Comparison of ENCODE assay signal across 20 cellular contexts in genomic region chr4:150491132-150492049, GRCh38.
"Had no signal": no experiment of that assay in that cellular context is flagged by ENCODE, and none has a peak within 500 bp of the region (broad histone marks: within the 10 kb centered on the region; RNA-seq: fewer than 3 reads in every experiment).

No MANE protein-coding gene starts in this region.

- H3K4me1 Mint-ChIP-seq: activated naive CD4-positive, alpha-beta T cell treated with anti-CD3 and anti-CD28 coated beads, Interleukin-2, amount 10 ng/mL, durations not matched to agents 7 days and 5 days; activated naive CD8-positive, alpha-beta T cell treated with anti-CD3 and anti-CD28 coated beads, Interleukin-2, amount 50 U/mL, for 24 hours; neural crest cell had no signal

- H3K27ac ChIP-seq: dorsolateral prefrontal cortex, foreskin keratinocyte, left ventricle myocardium inferior, spleen had no signal

- H3K4me3 ChIP-seq: dorsolateral prefrontal cortex, left ventricle myocardium inferior, sigmoid colon, spleen had no signal

- H3K36me3 ChIP-seq: left ventricle myocardium inferior had no signal

- H3K36me3 Mint-ChIP-seq: brain, WTC11 had no signal

- H3K27me3 ChIP-seq: dorsolateral prefrontal cortex, foreskin keratinocyte, sigmoid colon, spleen had no signal

- ATAC-seq: activated naive CD8-positive, alpha-beta T cell treated with anti-CD3 and anti-CD28 coated beads, Interleukin-2, amount 50 U/mL, for 24 hours; foreskin keratinocyte; WTC11 had no signal

- H3K9me3 ChIP-seq: left ventricle myocardium inferior, sigmoid colon, spleen had no signal

- H3K9me3 Mint-ChIP-seq: activated CD4-positive, alpha-beta memory T cell treated with anti-CD3 and anti-CD28 coated beads, Interleukin-2, amount 10 ng/mL, durations not matched to agents 7 days and 5 days; activated naive CD4-positive, alpha-beta T cell treated with anti-CD3 and anti-CD28 coated beads, Interleukin-2, amount 10 ng/mL, durations not matched to agents 7 days and 5 days; activated naive CD8-positive, alpha-beta T cell treated with anti-CD3 and anti-CD28 coated beads, Interleukin-2, amount 50 U/mL, for 24 hours; brain; neural crest cell; T-helper 2 cell treated with Interferon-gamma antibody and Interleukin-4, amounts not matched to agents 5 μg/mL and 100 μg/mL, for 36 hours; WTC11 had no signal

- H3K4me1 ChIP-seq: left ventricle myocardium inferior, spleen had no signal

- H3K27ac Mint-ChIP-seq: activated CD4-positive, alpha-beta memory T cell treated with anti-CD3 and anti-CD28 coated beads, Interleukin-2, amount 10 ng/mL, durations not matched to agents 7 days and 5 days; activated naive CD4-positive, alpha-beta T cell treated with anti-CD3 and anti-CD28 coated beads, Interleukin-2, amount 10 ng/mL, durations not matched to agents 7 days and 5 days; activated naive CD8-positive, alpha-beta T cell treated with anti-CD3 and anti-CD28 coated beads, Interleukin-2, amount 50 U/mL, for 24 hours; T-helper 2 cell treated with Interferon-gamma antibody and Interleukin-4, amounts not matched to agents 5 μg/mL and 100 μg/mL, for 36 hours; WTC11 had no signal

- DNase-seq: activated CD4-positive, alpha-beta memory T cell treated with anti-CD3 and anti-CD28 coated beads, Interleukin-2, amount 10 ng/mL, durations not matched to agents 7 days and 5 days; activated CD4-positive, alpha-beta T cell treated with anti-CD3 and anti-CD28 coated beads for 4 hours; activated effector memory CD4-positive, alpha-beta T cell treated with Interleukin-2 at 50 U/mL for 16 hours; activated naive CD4-positive, alpha-beta T cell treated with anti-CD3 and anti-CD28 coated beads, Interleukin-2, amount 10 ng/mL, durations not matched to agents 7 days and 5 days; activated naive CD8-positive, alpha-beta T cell treated with anti-CD3 and anti-CD28 coated beads, Interleukin-2, amount 50 U/mL, for 24 hours; activated T-cell treated with anti-CD3 and anti-CD28 coated beads, Interleukin-2, amount 50 U/mL, for 1 hour; anterior cingulate cortex; caudate nucleus; dorsolateral prefrontal cortex; foreskin keratinocyte; head of caudate nucleus; kidney glomerular epithelial cell; left ventricle myocardium inferior; sigmoid colon; spleen; stimulated activated naive CD4-positive, alpha-beta T cell had no signal

- H3K27me3 Mint-ChIP-seq: activated CD4-positive, alpha-beta memory T cell treated with anti-CD3 and anti-CD28 coated beads, Interleukin-2, amount 10 ng/mL, durations not matched to agents 7 days and 5 days; activated naive CD4-positive, alpha-beta T cell treated with anti-CD3 and anti-CD28 coated beads, Interleukin-2, amount 10 ng/mL, durations not matched to agents 7 days and 5 days; activated naive CD8-positive, alpha-beta T cell treated with anti-CD3 and anti-CD28 coated beads, Interleukin-2, amount 50 U/mL, for 24 hours; brain had no signal

- H3K4me3 Mint-ChIP-seq: activated CD4-positive, alpha-beta memory T cell treated with anti-CD3 and anti-CD28 coated beads, Interleukin-2, amount 10 ng/mL, durations not matched to agents 7 days and 5 days; activated naive CD4-positive, alpha-beta T cell treated with anti-CD3 and anti-CD28 coated beads, Interleukin-2, amount 10 ng/mL, durations not matched to agents 7 days and 5 days; activated naive CD8-positive, alpha-beta T cell treated with anti-CD3 and anti-CD28 coated beads, Interleukin-2, amount 50 U/mL, for 24 hours; brain; neural crest cell; T-helper 2 cell treated with Interferon-gamma antibody and Interleukin-4, amounts not matched to agents 5 μg/mL and 100 μg/mL, for 36 hours; WTC11 had no signal
